Comparison of ENCODE assay signal across 8 cellular contexts in the genomic region with DNA sequence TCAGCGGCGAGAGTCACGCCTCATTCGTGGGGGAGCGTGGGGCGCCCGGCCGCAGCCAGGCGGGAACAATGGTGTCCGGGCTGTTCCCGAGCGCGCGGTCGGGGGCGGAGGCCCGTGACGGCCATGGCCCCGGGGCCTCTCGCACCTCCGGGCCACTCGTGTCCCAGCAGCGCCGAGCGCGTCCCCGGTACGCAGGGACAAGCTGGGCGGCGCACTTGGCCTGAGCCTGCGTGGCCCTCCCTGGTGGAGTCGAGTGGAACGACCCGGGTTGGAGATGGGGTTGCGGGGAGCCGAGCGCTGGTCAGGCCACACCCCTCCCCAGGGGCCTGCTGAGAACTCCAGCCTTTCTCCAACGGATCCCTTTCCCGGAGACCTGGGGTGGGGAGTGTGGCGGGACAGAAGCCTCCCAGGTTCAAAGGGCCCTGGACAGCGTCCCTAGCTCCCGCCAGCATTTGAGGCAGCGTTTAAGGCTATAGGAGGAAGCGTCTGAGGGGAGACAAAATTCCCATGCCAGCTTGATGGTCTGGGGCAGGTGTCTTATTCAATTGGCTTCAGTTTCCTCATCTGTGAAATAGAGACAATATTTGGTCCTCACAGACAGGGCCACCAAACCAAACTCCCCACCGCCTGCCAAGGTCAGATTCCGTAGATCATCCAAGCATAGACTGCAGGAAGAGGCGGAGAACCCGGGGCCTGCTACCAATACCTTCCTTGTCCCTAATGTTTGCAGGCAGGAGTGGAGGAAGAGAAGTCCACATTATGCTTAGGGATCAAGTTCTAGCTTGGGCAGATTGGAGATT. TPM values are rescaled to one million over a fixed set of nuclear protein-coding genes. Genes with fewer than 3 reads are reported as not detected.
DNase-seq lines count a peak whose midpoint lies in the region; ATAC-seq and TF ChIP-seq lines count a peak whose summit lies in the region.

No MANE protein-coding gene starts in this region.

- H3K4me1 ChIP-seq in fibroblast of lung (ENCODE audit: control insufficient read depth, extremely low read depth, insufficient read depth, low read length), result peaks cover 2% of the 10 kb centered on the region

- no peaks in the 10 kb centered on the region for H3K9me3 Mint-ChIP-seq in activated CD8-positive, alpha-beta memory T cell treated with anti-CD3 and anti-CD28 coated beads, Interleukin-2, amount 10 ng/mL, durations not matched to agents 7 days and 5 days (ENCODE audit: low read depth)
- no peaks in the 10 kb centered on the region for H3K9me3 Mint-ChIP-seq in natural killer cell

- H3K36me3 ChIP-seq in fibroblast of lung (ENCODE audit: control insufficient read depth, insufficient read depth, low read length), result no peaks in the 10 kb centered on the region

- CTCF ChIA-PET in activated CD8-positive, alpha-beta memory T cell treated with anti-CD3 and anti-CD28 coated beads, Interleukin-2, amount 10 ng/mL, durations not matched to agents 7 days and 5 days (lab: Charles Lee), result interaction anchor here (0.8 to 2.9 kb wide), 7 partner anchors 12 to 143 kb away, joined by 3 to 13 read pairs (median 5); partner anchors contain the start of gene ZNF407

- intact Hi-C loops in natural killer cell (cut with micrococcal nuclease), result loop anchor here (2.0 to 5.0 kb wide), 2 partner anchors 204 to 1996 kb away; no protein-coding TSS in a partner anchor

- peaks cover 12% of the 10 kb centered on the region for H3K27me3 Mint-ChIP-seq in activated CD8-positive, alpha-beta memory T cell treated with anti-CD3 and anti-CD28 coated beads, Interleukin-2, amount 10 ng/mL, durations not matched to agents 7 days and 5 days
- no peaks in the 10 kb centered on the region for H3K27me3 Mint-ChIP-seq in natural killer cell (ENCODE audit: low read depth in 2 of 2)

- no peak for DNase-seq in GM12864 (ENCODE audit: low read depth)
- peak; percentile 80 for DNase-seq in NCI-H146 (lab: John Stamatoyannopoulos, UW)
- DNase-seq in activated CD8-positive, alpha-beta memory T cell treated with anti-CD3 and anti-CD28 coated beads, Interleukin-2, amount 10 ng/mL, durations not matched to agents 7 days and 5 days, result peak; percentile 69
- DNase-seq in fibroblast of lung (ENCODE audit: low read depth in 2 of 2), result peak; percentile 39 to 57
- no peak for DNase-seq in natural killer cell
- DNase-seq in ureter (ENCODE audit: low spot score), result peak; percentile 63

- peak overlapping the region; percentile 87 for H2AFZ ChIP-seq in fibroblast of lung (ENCODE audit: low read length)

- no peaks in the 10 kb centered on the region for H4K20me1 ChIP-seq in fibroblast of lung (ENCODE audit: control insufficient read depth, extremely low read depth, insufficient read depth, low read length)

- H3K4me1 Mint-ChIP-seq in activated CD8-positive, alpha-beta memory T cell treated with anti-CD3 and anti-CD28 coated beads, Interleukin-2, amount 10 ng/mL, durations not matched to agents 7 days and 5 days, result peaks cover 47% of the 10 kb centered on the region
- peaks cover 44 to 47% of the 10 kb centered on the region in 2 donors for H3K4me1 Mint-ChIP-seq in natural killer cell

- no peaks in the 10 kb centered on the region for H3K9me3 ChIP-seq in fibroblast of lung (ENCODE audit: control insufficient read depth, insufficient read depth, low read depth, low read length)

- H3K79me2 ChIP-seq in fibroblast of lung (ENCODE audit: control insufficient read depth, insufficient read depth, low read length), result peaks cover 19% of the 10 kb centered on the region

- H3K27me3 ChIP-seq in fibroblast of lung (ENCODE audit: control insufficient read depth, insufficient read depth, low read length), result peaks cover 4% of the 10 kb centered on the region

- H3K4me3 ChIP-seq in GM12864 (ENCODE audit: low read depth, low read length) (peak overlapping the region; percentile 94), fibroblast of lung (replicated peaks in 1 of 4; ENCODE audit: control extremely low read depth in 1 of 4, insufficient read depth in 1 of 4, low read depth in 3 of 4, low read length in 4 of 4) (peak overlapping the region; percentile 66 to 89 (median 84))

- H3K27ac ChIP-seq in 22Rv1, result peak overlapping the region; percentile 73
- peak overlapping the region; percentile 95 for H3K27ac ChIP-seq in fibroblast of lung (ENCODE audit: insufficient read depth, low read length)

- ATAC-seq in HG02763 (IDR thresholded peaks at IDR 0.05; ENCODE audit: unreplicated experiment), result peak; percentile 18
- peak; percentile 25 for ATAC-seq in activated CD8-positive, alpha-beta memory T cell treated with anti-CD3 and anti-CD28 coated beads, Interleukin-2, amount 10 ng/mL, durations not matched to agents 7 days and 5 days
- peak; percentile 11 to 14 (median 13) for ATAC-seq in natural killer cell

- TF ChIP-seq CTCF in 22Rv1 (IDR thresholded peaks at IDR 0.05) (peak; percentile 25), GM12864 (IDR thresholded peaks at IDR 0.05; ENCODE audit: low read depth, low read length, missing control alignments) (no peak), fibroblast of lung (conservative IDR thresholded peaks at IDR 0.05 in 1 of 2, IDR thresholded peaks at IDR 0.05 in 1 of 2; ENCODE audit: low read depth in 1 of 2, low read length in 2 of 2) (no peak), natural killer cell (IDR thresholded peaks at IDR 0.05) (no peak)

- H3K4me3 Mint-ChIP-seq in activated CD8-positive, alpha-beta memory T cell treated with anti-CD3 and anti-CD28 coated beads, Interleukin-2, amount 10 ng/mL, durations not matched to agents 7 days and 5 days, result peak overlapping the region; percentile 87
- peak overlapping the region; percentile 95 for H3K4me3 Mint-ChIP-seq in natural killer cell

- peak overlapping the region; percentile 88 for H3K4me2 ChIP-seq in fibroblast of lung (ENCODE audit: extremely low read depth, insufficient read depth, low read length)

- H3K27ac Mint-ChIP-seq in activated CD8-positive, alpha-beta memory T cell treated with anti-CD3 and anti-CD28 coated beads, Interleukin-2, amount 10 ng/mL, durations not matched to agents 7 days and 5 days, result peak overlapping the region; percentile 100
- H3K27ac Mint-ChIP-seq in natural killer cell, result peak overlapping the region; percentile 96 to 98

- H3K36me3 Mint-ChIP-seq in activated CD8-positive, alpha-beta memory T cell treated with anti-CD3 and anti-CD28 coated beads, Interleukin-2, amount 10 ng/mL, durations not matched to agents 7 days and 5 days, result peaks cover 19% of the 10 kb centered on the region
- H3K36me3 Mint-ChIP-seq in natural killer cell, result no peaks in the 10 kb centered on the region

- H3K9ac ChIP-seq in fibroblast of lung (ENCODE audit: insufficient read depth, low read length), result peak overlapping the region; percentile 93

RNA-seq across cellular contexts. Expression of gene CNDP2, which starts 0.5 kb away (rescaled TPM):
- 100 to 1,000 TPM; 141 to 176 TPM for total RNA-seq in activated CD8-positive, alpha-beta memory T cell treated with anti-CD3 and anti-CD28 coated beads, Interleukin-2, amount 10 ng/mL, durations not matched to agents 7 days and 5 days
- total RNA-seq in fibroblast of lung (40.8 and 41.8 TPM in 2 replicates), natural killer cell (100 to 1,000 TPM; 147 to 167 (median 153) TPM), ureter (344 TPM)
- polyA plus RNA-seq in fibroblast of lung, result 69.8 and 117 TPM in 2 replicates
- 75.8 and 115 TPM in 2 replicates for polyA plus RNA-seq in fibroblast of lung (2012)
- 53.4 and 105 TPM in 2 replicates for polyA minus RNA-seq in fibroblast of lung (ENCODE audit: low replicate concordance)

RNA-seq across cellular contexts. Expression of gene CNDP1, which starts 37.6 kb away (rescaled TPM):
- total RNA-seq in activated CD8-positive, alpha-beta memory T cell treated with anti-CD3 and anti-CD28 coated beads, Interleukin-2, amount 10 ng/mL, durations not matched to agents 7 days and 5 days, result under 1 TPM in 1 of 2 experiments, not detected in 1; 0.28 TPM
- not detected in 2 replicates for total RNA-seq in fibroblast of lung
- not detected in 2 replicates for polyA plus RNA-seq in fibroblast of lung
- not detected in 2 replicates for polyA plus RNA-seq in fibroblast of lung (2012)
- not detected in 2 replicates for polyA minus RNA-seq in fibroblast of lung (ENCODE audit: low replicate concordance)
- under 1 TPM; 0.31 to 0.60 (median 0.57) TPM for total RNA-seq in natural killer cell
- 0.31 TPM for total RNA-seq in ureter

RNA-seq across cellular contexts. Expression of gene DIPK1C, which starts 39.6 kb away (rescaled TPM):
- not detected for total RNA-seq in activated CD8-positive, alpha-beta memory T cell treated with anti-CD3 and anti-CD28 coated beads, Interleukin-2, amount 10 ng/mL, durations not matched to agents 7 days and 5 days
- total RNA-seq in fibroblast of lung (not detected in 2 replicates), natural killer cell (not detected), ureter (not detected)
- not detected in 2 replicates for polyA plus RNA-seq in fibroblast of lung
- polyA plus RNA-seq in fibroblast of lung (2012), result not detected in 2 replicates
- polyA minus RNA-seq in fibroblast of lung (ENCODE audit: low replicate concordance), result not detected in 2 replicates

Comparison
In these comparisons a context has a peak if more than half of its experiments do, and no peak if none do; other contexts are left out.
1. DNase-seq: peak in NCI-H146 (single experiment), activated CD8-positive, alpha-beta memory T cell treated with anti-CD3 and anti-CD28 coated beads, Interleukin-2, amount 10 ng/mL, durations not matched to agents 7 days and 5 days (single experiment), fibroblast of lung (2 of 2) and ureter (single experiment); none in GM12864 (single experiment) and natural killer cell (single experiment).
2. Peak in every context shown above with its lines, with median percentiles within 50 percentile points of each other: ATAC-seq.